26 cellular contexts compared by ENCODE assay signal in the genomic region with DNA sequence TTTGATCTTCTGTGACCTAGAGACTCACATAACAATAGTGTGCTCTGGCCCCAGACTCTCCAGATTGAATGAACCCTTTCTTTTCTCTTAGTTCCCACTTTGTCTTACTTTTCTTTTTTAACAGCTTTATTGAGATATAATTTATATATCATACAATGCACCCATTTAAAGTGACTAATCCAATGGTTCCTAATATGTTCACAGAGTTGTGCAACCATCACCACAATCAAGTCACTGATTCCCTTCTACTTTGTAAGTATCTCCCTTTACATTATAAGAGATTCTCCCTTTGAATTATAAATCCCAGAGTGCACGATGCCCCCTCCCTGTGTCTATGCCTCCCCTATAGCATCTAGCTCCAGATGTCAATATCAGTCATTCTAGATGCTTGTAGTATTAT.
"Had no signal": no experiment of that assay in that cellular context is flagged by ENCODE, and none has a peak within 500 bp of the region (broad histone marks: within the 10 kb centered on the region; RNA-seq: fewer than 3 reads in every experiment).

No MANE protein-coding gene starts in this region.

- H3K27me3 Mint-ChIP-seq: dendritic cell treated with granulocyte-macrophage colony-stimulating factor and Interleukin-4, amounts not matched to agents 40 ng/mL and 50 ng/mL, for 4 days had no signal

- H3K9me3 Mint-ChIP-seq: activated naive CD4-positive, alpha-beta T cell treated with anti-CD3 and anti-CD28 coated beads for 36 hours; activated naive CD8-positive, alpha-beta T cell treated with anti-CD3 and anti-CD28 coated beads, Interleukin-2, amount 10 ng/mL, durations not matched to agents 7 days and 5 days; memory B cell; stimulated activated memory B cell treated with anti-CD40 and anti-IgM and Interleukin-4, amounts not matched to agents 10 μg/mL and 1 μg/mL and 100 μg/mL, for 72 hours; T-helper 2 cell treated with Interferon-gamma antibody and Interleukin-4, amounts not matched to agents 5 μg/mL and 100 μg/mL, for 36 hours had no signal

- H3K4me1 Mint-ChIP-seq: activated naive CD8-positive, alpha-beta T cell treated with anti-CD3 and anti-CD28 coated beads, Interleukin-2, amount 10 ng/mL, durations not matched to agents 7 days and 5 days; memory B cell; naive B cell; stimulated activated memory B cell treated with anti-CD40 and anti-IgM and Interleukin-4, amounts not matched to agents 10 μg/mL and 1 μg/mL and 100 μg/mL, for 72 hours had no signal

- H3K36me3 ChIP-seq: gastrocnemius medialis, right lobe of liver, stomach, suprapubic skin, tibial nerve, WERI-Rb-1 had no signal

- H3K4me1 ChIP-seq: gastrocnemius medialis, right lobe of liver, stomach, suprapubic skin, tibial nerve had no signal

- H3K27me3 ChIP-seq: gastrocnemius medialis, right lobe of liver, stomach, suprapubic skin, tibial nerve had no signal

- H3K9me3 ChIP-seq: gastrocnemius medialis, right lobe of liver, stomach, suprapubic skin, tibial nerve had no signal

- H3K27ac Mint-ChIP-seq: activated naive CD4-positive, alpha-beta T cell treated with anti-CD3 and anti-CD28 coated beads for 36 hours; activated naive CD8-positive, alpha-beta T cell treated with anti-CD3 and anti-CD28 coated beads, Interleukin-2, amount 10 ng/mL, durations not matched to agents 7 days and 5 days; dendritic cell treated with granulocyte-macrophage colony-stimulating factor and Interleukin-4, amounts not matched to agents 40 ng/mL and 50 ng/mL, for 4 days; memory B cell; naive B cell; stimulated activated memory B cell treated with anti-CD40 and anti-IgM and Interleukin-4, amounts not matched to agents 10 μg/mL and 1 μg/mL and 100 μg/mL, for 72 hours; T-helper 2 cell treated with Interferon-gamma antibody and Interleukin-4, amounts not matched to agents 5 μg/mL and 100 μg/mL, for 36 hours had no signal

- ATAC-seq: gastrocnemius medialis; left cardiac atrium; right lobe of liver; stimulated activated memory B cell treated with anti-CD40 and anti-IgM and Interleukin-4, amounts not matched to agents 10 μg/mL and 1 μg/mL and 100 μg/mL, for 72 hours had no signal

- H3K4me3 ChIP-seq: gastrocnemius medialis, right lobe of liver, stomach, suprapubic skin, tibial nerve had no signal

- H3K4me3 Mint-ChIP-seq: activated naive CD4-positive, alpha-beta T cell treated with anti-CD3 and anti-CD28 coated beads for 36 hours; activated naive CD8-positive, alpha-beta T cell treated with anti-CD3 and anti-CD28 coated beads, Interleukin-2, amount 10 ng/mL, durations not matched to agents 7 days and 5 days; brain; dendritic cell treated with granulocyte-macrophage colony-stimulating factor and Interleukin-4, amounts not matched to agents 40 ng/mL and 50 ng/mL, for 4 days; memory B cell; naive B cell; stimulated activated memory B cell treated with anti-CD40 and anti-IgM and Interleukin-4, amounts not matched to agents 10 μg/mL and 1 μg/mL and 100 μg/mL, for 72 hours; T-helper 2 cell treated with Interferon-gamma antibody and Interleukin-4, amounts not matched to agents 5 μg/mL and 100 μg/mL, for 36 hours had no signal

- DNase-seq: activated CD4-positive, alpha-beta T cell treated with anti-CD3 and anti-CD28 coated beads, Interleukin-2, amount 50 U/mL, for 4 hours; activated CD8-positive, alpha-beta memory T cell treated with anti-CD3 and anti-CD28 coated beads for 24 hours; activated CD8-positive, alpha-beta memory T cell treated with anti-CD3 and anti-CD28 coated beads, Interleukin-2, amount 50 U/mL, for 48 hours; activated effector memory CD4-positive, alpha-beta T cell treated with Interleukin-2 at 50 U/mL for 16 hours; activated naive CD4-positive, alpha-beta T cell treated with anti-CD3 and anti-CD28 coated beads for 36 hours; activated naive CD8-positive, alpha-beta T cell treated with anti-CD3 and anti-CD28 coated beads, Interleukin-2, amount 10 ng/mL, durations not matched to agents 7 days and 5 days; activated T-cell treated with anti-CD3 and anti-CD28 coated beads, Interleukin-2, amount 50 U/mL, for 48 hours; caudate nucleus; effector CD4-positive, alpha-beta T cell; gastrocnemius medialis; left cardiac atrium; naive B cell; occipital lobe; posterior cingulate gyrus; right lobe of liver; small intestine; stimulated activated CD4-positive, alpha-beta T cell treated with anti-CD3 and anti-CD28 coated beads, Interleukin-15, amount 100 ng/mL, for 24 hours; stomach; WERI-Rb-1 had no signal

- H3K27ac ChIP-seq: gastrocnemius medialis, right lobe of liver, stomach, suprapubic skin, tibial nerve, WERI-Rb-1 had no signal

- H3K36me3 Mint-ChIP-seq: activated naive CD8-positive, alpha-beta T cell treated with anti-CD3 and anti-CD28 coated beads, Interleukin-2, amount 10 ng/mL, durations not matched to agents 7 days and 5 days; brain; memory B cell; naive B cell; stimulated activated memory B cell treated with anti-CD40 and anti-IgM and Interleukin-4, amounts not matched to agents 10 μg/mL and 1 μg/mL and 100 μg/mL, for 72 hours had no signal
